In the genomic region with DNA sequence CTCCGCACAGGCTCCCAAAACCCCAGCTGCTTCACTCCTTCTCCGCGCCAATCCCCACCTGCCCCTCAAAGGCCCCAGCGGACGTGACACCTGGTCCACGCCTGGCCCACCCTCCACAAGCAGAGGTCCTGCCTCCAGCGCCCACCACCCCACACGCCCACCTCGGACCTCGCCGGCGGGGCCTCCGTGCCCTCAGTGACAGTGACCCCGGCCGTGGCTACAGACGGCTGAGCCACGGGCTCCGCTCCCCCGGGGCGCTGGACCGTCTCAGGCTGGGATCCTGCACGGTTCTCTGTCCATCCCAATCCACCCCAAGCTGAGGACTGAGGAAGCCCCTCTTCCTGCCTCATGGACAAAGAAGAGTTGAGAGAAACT, we compare ENCODE assay signal across 12 cellular contexts. TPM values are rescaled to one million over a fixed set of nuclear protein-coding genes. Genes with fewer than 3 reads are reported as not detected.
DNase-seq lines count a peak whose midpoint lies in the region; ATAC-seq, FAIRE-seq and TF ChIP-seq lines count a peak whose summit lies in the region.
"Had no signal": no experiment of that assay in that cellular context is flagged by ENCODE, and none has a peak within 500 bp of the region (broad histone marks: within the 10 kb centered on the region; RNA-seq: fewer than 3 reads in every experiment).

No MANE protein-coding gene starts in this region.

- peaks cover 20% of the 10 kb centered on the region for H3K79me2 ChIP-seq in HepG2 (ENCODE audit: insufficient read depth, low read length)
- peaks cover 72% of the 10 kb centered on the region for H3K79me2 ChIP-seq in smooth muscle cell (ENCODE audit: low read depth)

- no peak overlapping the region for H2AFZ ChIP-seq in HepG2 (ENCODE audit: low read length)
- no peak overlapping the region for H2AFZ ChIP-seq in smooth muscle cell (ENCODE audit: low read depth)

- no peaks in the 10 kb centered on the region for H3K9me3 Mint-ChIP-seq in activated CD4-positive, alpha-beta T cell treated with anti-CD3 and anti-CD28 coated beads for 36 hours (ENCODE audit: low read depth)

- ATAC-seq in HepG2 (peak; percentile 5), HG02852 (IDR thresholded peaks at IDR 0.05; ENCODE audit: unreplicated experiment) (no peak)
- ATAC-seq in activated CD4-positive, alpha-beta T cell treated with anti-CD3 and anti-CD28 coated beads for 36 hours = no peak

- CTCF ChIA-PET in RWPE1 (lab: Yijun Ruan, JAX) (interaction anchor here (0.7 kb wide), 2 partner anchors 24 to 127 kb away, joined by 3 to 5 read pairs; no protein-coding TSS in a partner anchor), HepG2 (lab: Yijun Ruan, JAX; ENCODE audit: low intra/inter-chr PET ratio, low total read pairs) (interaction anchor here (0.7 to 1.7 kb wide), 3 partner anchors 24 to 98 kb away, joined by 4 to 12 read pairs (median 4); partner anchors contain the start of genes GALNS and TRAPPC2L)
- CTCF ChIA-PET in activated CD4-positive, alpha-beta T cell treated with anti-CD3 and anti-CD28 coated beads for 36 hours (lab: Charles Lee) = interaction anchor here (0.8 to 2.0 kb wide), 3 partner anchors 15 to 24 kb away, joined by 3 to 6 read pairs (median 3); no protein-coding TSS in a partner anchor

- TF ChIP-seq CTCF in RWPE1 (conservative IDR thresholded peaks at IDR 0.05; ENCODE audit: low read depth) (no peak), HepG2 (CRISPR knock-in tag; IDR thresholded peaks at IDR 0.05) (no peak; the same call in 1 of the 2 replicates), smooth muscle cell (IDR thresholded peaks at IDR 0.05; ENCODE audit: borderline replicate concordance, insufficient read depth, poor library complexity, severe bottlenecking) (no peak)

- no peak for FAIRE-seq in HepG2 (lab: Jason Lieb, UNC)

- 18% methylated on average over 12 of the region's 22 CpGs for WGBS in HepG2 (ENCODE audit: low lambda C conversion rate)
- WGBS in smooth muscle cell (ENCODE audit: low lambda C conversion rate) = 92% methylated on average over 19 of the region's 22 CpGs

- H3K27ac ChIP-seq in BLaER1 treated with 17β-estradiol and CSF1 and Interleukin-3, amounts not matched to agents 10 nM and 100 nM = peak overlapping the region in 3 of 11 experiments; percentile 25 to 45 (median 40); a peak in 3 of 22 replicates
- H3K27ac ChIP-seq in RWPE1 (peak overlapping the region; percentile 79; the same call in 1 of the 2 replicates), HepG2 (ENCODE audit: extremely low read length, insufficient read depth, low read length) (peak overlapping the region; percentile 61), smooth muscle cell (ENCODE audit: low read depth) (no peak overlapping the region)

- no peak for TF ChIP-seq POLR2A in HepG2 (IDR thresholded peaks at IDR 0.05; ENCODE audit: insufficient read depth in 1 of 2, low read depth in 2 of 2, low read length in 2 of 2)

- H3K4me2 ChIP-seq in BLaER1 treated with 17β-estradiol and CSF1 and Interleukin-3, amounts not matched to agents 10 nM and 100 nM = peak overlapping the region; percentile 43 to 81 (median 67)
- H3K4me2 ChIP-seq in HepG2 (ENCODE audit: low read depth, low read length) = peak overlapping the region; percentile 73
- peak overlapping the region; percentile 45 for H3K4me2 ChIP-seq in smooth muscle cell

- H3K4me3 ChIP-seq in BLaER1 treated with 17β-estradiol and CSF1 and Interleukin-3, amounts not matched to agents 10 nM and 100 nM = no peak overlapping the region
- peak overlapping the region; percentile 39 to 68 (median 43) for H3K4me3 ChIP-seq in HepG2 (replicated peaks in 1 of 3; ENCODE audit: insufficient read depth in 1 of 3, low read depth in 2 of 3, low read length in 3 of 3)
- H3K4me3 ChIP-seq in smooth muscle cell = no peak overlapping the region

- H4K20me1 ChIP-seq in BLaER1 treated with 17β-estradiol and CSF1 and Interleukin-3, amounts not matched to agents 10 nM and 100 nM = peaks cover 95 to 100% (median 99%) of the 10 kb centered on the region in 11 experiments
- peaks cover 24% of the 10 kb centered on the region for H4K20me1 ChIP-seq in HepG2 (ENCODE audit: insufficient read depth, low read length)
- peaks cover 98% of the 10 kb centered on the region for H4K20me1 ChIP-seq in smooth muscle cell (ENCODE audit: low read depth)

- H3K27ac Mint-ChIP-seq in activated CD4-positive, alpha-beta T cell treated with anti-CD3 and anti-CD28 coated beads for 36 hours = no peak overlapping the region

- DNase-seq in RWPE1 (ENCODE audit: low spot score) = no peak
- no peak for DNase-seq in HepG2 (ENCODE audit: low spot score)
- no peak for DNase-seq in smooth muscle cell (lab: John Stamatoyannopoulos, UW; ENCODE audit: unreplicated experiment)
- DNase-seq in activated CD8-positive, alpha-beta memory T cell treated with anti-CD3 and anti-CD28 coated beads, Interleukin-2, amount 50 U/mL, for 48 hours = no peak
- DNase-seq in activated CD4-positive, alpha-beta T cell treated with anti-CD3 and anti-CD28 coated beads for 36 hours = no peak
- DNase-seq in occipital lobe (lab: John Stamatoyannopoulos, UW) = no peak
- DNase-seq: NCI-H1694 treated with DMSO at 0.1 percent for 48 hours, NCI-H510A, OCI-M1 had no signal

- no peak overlapping the region for H3K4me3 Mint-ChIP-seq in activated CD4-positive, alpha-beta T cell treated with anti-CD3 and anti-CD28 coated beads for 36 hours

- H3K36me3 Mint-ChIP-seq in activated CD4-positive, alpha-beta T cell treated with anti-CD3 and anti-CD28 coated beads for 36 hours (ENCODE audit: low read depth) = no peaks in the 10 kb centered on the region

- no TSS peak for BruUV-seq in HepG2 (replicated peaks; lab: Mats Ljungman, UMichigan)

- H3K9ac ChIP-seq in BLaER1 treated with 17β-estradiol and CSF1 and Interleukin-3, amounts not matched to agents 10 nM and 100 nM = peak overlapping the region in 7 of 11 experiments; percentile 5 to 47 (median 26); a peak in 8 of 22 replicates
- H3K9ac ChIP-seq in HepG2 (ENCODE audit: insufficient read depth, low read depth, low read length) (peak overlapping the region; percentile 53), smooth muscle cell (ENCODE audit: low read depth) (no peak overlapping the region)

- H3K36me3 ChIP-seq in BLaER1 treated with 17β-estradiol and CSF1 and Interleukin-3, amounts not matched to agents 10 nM and 100 nM = peaks cover 6 to 68% (median 28%) of the 10 kb centered on the region in 11 experiments; a peak in 20 of 22 replicates
- H3K36me3 ChIP-seq in HepG2 (replicated peaks in 1 of 2; ENCODE audit: control insufficient read depth in 1 of 2, insufficient read depth in 2 of 2, low read length in 2 of 2) (peaks cover 0 to 2% of the 10 kb centered on the region in 2 experiments; a peak in 1 of 5 replicates), smooth muscle cell (ENCODE audit: low read depth) (no peaks in the 10 kb centered on the region)
- H3K36me3 ChIP-seq: WERI-Rb-1 had no signal

- intact Hi-C loops in HepG2 (cut with micrococcal nuclease; ENCODE audit: unreplicated experiment) = loop anchor here (1.0 to 5.0 kb wide), 3 partner anchors 27 to 97 kb away; partner anchors contain the start of genes APRT, GALNS and TRAPPC2L
- intact Hi-C loops in activated CD4-positive, alpha-beta T cell treated with anti-CD3 and anti-CD28 coated beads for 36 hours (cut with DNase I, micrococcal nuclease) = loop anchor here in 1 of 2 experiments (1.0 kb wide), 1 partner anchor 17 kb away; no protein-coding TSS in a partner anchor

- no peak for TF ChIP-seq RAD21 in HepG2 (CRISPR knock-in tag; IDR thresholded peaks at IDR 0.05)

- peaks cover 11% of the 10 kb centered on the region for H3K4me1 Mint-ChIP-seq in activated CD4-positive, alpha-beta T cell treated with anti-CD3 and anti-CD28 coated beads for 36 hours

- no peaks in the 10 kb centered on the region for H3K27me3 ChIP-seq in BLaER1 treated with 17β-estradiol and CSF1 and Interleukin-3, amounts not matched to agents 10 nM and 100 nM
- H3K27me3 ChIP-seq in HepG2 (ENCODE audit: control insufficient read depth in 1 of 2, insufficient read depth in 2 of 2, low read length in 2 of 2) = no peaks in the 10 kb centered on the region
- no peaks in the 10 kb centered on the region for H3K27me3 ChIP-seq in smooth muscle cell (ENCODE audit: low read depth)

- peaks cover 58 to 98% (median 85%) of the 10 kb centered on the region in 10 experiments for H3K4me1 ChIP-seq in BLaER1 treated with 17β-estradiol and CSF1 and Interleukin-3, amounts not matched to agents 10 nM and 100 nM
- peaks cover 65% of the 10 kb centered on the region for H3K4me1 ChIP-seq in HepG2 (ENCODE audit: insufficient read depth, low read length)
- H3K4me1 ChIP-seq in smooth muscle cell (ENCODE audit: low read depth) = peaks cover 23% of the 10 kb centered on the region

- H3F3A ChIP-seq in smooth muscle cell (ENCODE audit: low read depth) = no peaks in the 10 kb centered on the region

- peaks cover 0 to 5% (median 0%) of the 10 kb centered on the region in 11 experiments; a peak in 2 of 22 replicates for H3K9me3 ChIP-seq in BLaER1 treated with 17β-estradiol and CSF1 and Interleukin-3, amounts not matched to agents 10 nM and 100 nM (replicated peaks in 1 of 11)
- no peaks in the 10 kb centered on the region for H3K9me3 ChIP-seq in HepG2 (ENCODE audit: low read length)
- H3K9me3 ChIP-seq in smooth muscle cell (replicated peaks; ENCODE audit: low read depth) = no peaks in the 10 kb centered on the region

- TF ChIP-seq EP300 in HepG2 (IDR thresholded peaks at IDR 0.05; ENCODE audit: low read depth in 2 of 2, low read length in 2 of 2) (no peak), HepG2 (CRISPR knock-in tag; IDR thresholded peaks at IDR 0.05; ENCODE audit: borderline replicate concordance) (no peak)

- POLR2A ChIA-PET in RWPE1 (lab: Yijun Ruan, JAX; ENCODE audit: low non-redundant PET) = interaction anchor here (0.5 kb wide), 1 partner anchor 186 kb away, joined by 3 read pairs; no protein-coding TSS in a partner anchor
- POLR2A ChIA-PET in HepG2 (lab: Yijun Ruan, JAX) = interaction anchor here (0.8 to 2.9 kb wide), 11 partner anchors 11 to 433 kb away, joined by 3 to 36 read pairs (median 4); partner anchors contain the start of genes APRT and PIEZO1
- POLR2A ChIA-PET in activated CD4-positive, alpha-beta T cell treated with anti-CD3 and anti-CD28 coated beads for 36 hours (lab: Charles Lee) = no interaction called here

- in situ Hi-C loops in HepG2 (cut with HindIII; ENCODE audit: extremely low pct_ligation_motif_present, low pct_unique_long_range_greater_than_20kb) = loop anchor here (5.0 kb wide), 3 partner anchors 42 to 407 kb away; partner anchors contain the start of genes CDT1, GALNS and TRAPPC2L

- H3K27me3 Mint-ChIP-seq in activated CD4-positive, alpha-beta T cell treated with anti-CD3 and anti-CD28 coated beads for 36 hours = no peaks in the 10 kb centered on the region

RNA-seq across cellular contexts. Expression of gene PIEZO1, which starts 25.1 kb away (rescaled TPM):
- total RNA-seq in HepG2 (2016; rRNA removed; fragmentation: Illumina TruSeq; extraction: Trizol) (32.5 and 85.0 TPM in 2 replicates), smooth muscle cell (59.2 and 62.1 TPM in 2 replicates), occipital lobe (4.8 TPM)
- 42.1 and 42.4 TPM in 2 replicates for total RNA-seq in HepG2 (2016; cell fraction: cytosol; rRNA removed; fragmentation: Illumina TruSeq; extraction: Trizol; ENCODE audit: low read depth)
- 27.7 and 89.8 TPM in 2 replicates for total RNA-seq in HepG2 (2016; cell fraction: insoluble cytoplasmic fraction; rRNA removed; fragmentation: Illumina TruSeq; extraction: Trizol)
- total RNA-seq in HepG2 (2016; cell fraction: membrane; rRNA removed; fragmentation: Illumina TruSeq; extraction: Trizol) = 37.0 TPM in 2 replicates
- 117 and 146 TPM in 2 replicates for total RNA-seq in HepG2 (2016; cell fraction: nucleus; rRNA removed; fragmentation: Illumina TruSeq; extraction: Trizol)
- polyA plus RNA-seq in HepG2 (2011; rRNA removed) (67.9 and 93.5 TPM in 2 replicates), smooth muscle cell (70.9 and 107 TPM in 2 replicates)
- 42.8 and 69.2 TPM in 2 replicates for polyA plus RNA-seq in HepG2 (2011; cell fraction: cytosol; rRNA removed)
- 643 and 860 TPM in 2 replicates for polyA plus RNA-seq in HepG2 (2011; cell fraction: nucleus; rRNA removed)
- polyA plus RNA-seq in HepG2 (2012) = 52.4 and 78.3 TPM in 2 replicates
- 12.7 and 13.6 TPM in 2 replicates for polyA plus RNA-seq in HepG2 (2016; cell fraction: cytosol; fragmentation: Illumina TruSeq; extraction: Trizol; ENCODE audit: low read depth)
- 33.4 and 36.7 TPM in 2 replicates for polyA plus RNA-seq in HepG2 (2016; cell fraction: insoluble cytoplasmic fraction; fragmentation: Illumina TruSeq; extraction: Trizol; ENCODE audit: low read depth)
- 20.6 and 22.7 TPM in 2 replicates for polyA plus RNA-seq in HepG2 (2016; cell fraction: membrane; fragmentation: Illumina TruSeq; extraction: Trizol; ENCODE audit: low read depth)
- 296 and 336 TPM in 2 replicates for polyA plus RNA-seq in HepG2 (2016; cell fraction: nucleus; fragmentation: Illumina TruSeq; extraction: Trizol; ENCODE audit: insufficient read depth, low read depth)
- polyA minus RNA-seq in HepG2 (2011; rRNA and poly(A)+ RNA removed; ENCODE audit: low replicate concordance) = 101 and 184 TPM in 2 replicates
- polyA minus RNA-seq in HepG2 (2011; cell fraction: cytosol; rRNA and poly(A)+ RNA removed) = 44.8 and 52.9 TPM in 2 replicates
- 89.5 and 109 TPM in 2 replicates for polyA minus RNA-seq in HepG2 (2011; cell fraction: nucleus; rRNA and poly(A)+ RNA removed)
- total RNA-seq in activated CD4-positive, alpha-beta T cell treated with anti-CD3 and anti-CD28 coated beads for 36 hours = 100 to 1,000 TPM; 105 to 126 TPM

RNA-seq across cellular contexts. Expression of gene CDT1, which starts 43.6 kb away (rescaled TPM):
- total RNA-seq in HepG2 (2016; rRNA removed; fragmentation: Illumina TruSeq; extraction: Trizol) (16.5 and 23.1 TPM in 2 replicates), smooth muscle cell (2.1 and 5.3 TPM in 2 replicates), occipital lobe (1.6 TPM)
- 14.3 and 18.2 TPM in 2 replicates for total RNA-seq in HepG2 (2016; cell fraction: cytosol; rRNA removed; fragmentation: Illumina TruSeq; extraction: Trizol; ENCODE audit: low read depth)
- total RNA-seq in HepG2 (2016; cell fraction: insoluble cytoplasmic fraction; rRNA removed; fragmentation: Illumina TruSeq; extraction: Trizol) = 15.0 and 21.7 TPM in 2 replicates
- 30.9 and 31.0 TPM in 2 replicates for total RNA-seq in HepG2 (2016; cell fraction: membrane; rRNA removed; fragmentation: Illumina TruSeq; extraction: Trizol)
- 12.6 and 18.8 TPM in 2 replicates for total RNA-seq in HepG2 (2016; cell fraction: nucleus; rRNA removed; fragmentation: Illumina TruSeq; extraction: Trizol)
- polyA plus RNA-seq in HepG2 (2011; rRNA removed) (17.9 and 23.8 TPM in 2 replicates), smooth muscle cell (9.0 and 13.3 TPM in 2 replicates)
- polyA plus RNA-seq in HepG2 (2011; cell fraction: cytosol; rRNA removed) = 15.0 and 37.3 TPM in 2 replicates
- 29.6 and 46.8 TPM in 2 replicates for polyA plus RNA-seq in HepG2 (2011; cell fraction: nucleus; rRNA removed)
- 13.5 and 17.6 TPM in 2 replicates for polyA plus RNA-seq in HepG2 (2012)
- 18.5 and 24.2 TPM in 2 replicates for polyA plus RNA-seq in HepG2 (2016; cell fraction: cytosol; fragmentation: Illumina TruSeq; extraction: Trizol; ENCODE audit: low read depth)
- 22.4 and 29.0 TPM in 2 replicates for polyA plus RNA-seq in HepG2 (2016; cell fraction: insoluble cytoplasmic fraction; fragmentation: Illumina TruSeq; extraction: Trizol; ENCODE audit: low read depth)
- 25.4 and 37.1 TPM in 2 replicates for polyA plus RNA-seq in HepG2 (2016; cell fraction: membrane; fragmentation: Illumina TruSeq; extraction: Trizol; ENCODE audit: low read depth)
- 34.6 and 39.8 TPM in 2 replicates for polyA plus RNA-seq in HepG2 (2016; cell fraction: nucleus; fragmentation: Illumina TruSeq; extraction: Trizol; ENCODE audit: insufficient read depth, low read depth)
- 25.0 and 71.0 TPM in 2 replicates for polyA minus RNA-seq in HepG2 (2011; rRNA and poly(A)+ RNA removed; ENCODE audit: low replicate concordance)
- polyA minus RNA-seq in HepG2 (2011; cell fraction: cytosol; rRNA and poly(A)+ RNA removed) = 28.6 and 52.8 TPM in 2 replicates
- 6.7 and 8.8 TPM in 2 replicates for polyA minus RNA-seq in HepG2 (2011; cell fraction: nucleus; rRNA and poly(A)+ RNA removed)
- 100 to 1,000 TPM; 136 to 182 TPM for total RNA-seq in activated CD4-positive, alpha-beta T cell treated with anti-CD3 and anti-CD28 coated beads for 36 hours

RNA-seq across cellular contexts. Expression of gene APRT, which starts 51.8 kb away (rescaled TPM):
- total RNA-seq in HepG2 (2016; rRNA removed; fragmentation: Illumina TruSeq; extraction: Trizol) = 242 and 274 TPM in 2 replicates
- total RNA-seq in HepG2 (2016; cell fraction: cytosol; rRNA removed; fragmentation: Illumina TruSeq; extraction: Trizol; ENCODE audit: low read depth) = 163 and 167 TPM in 2 replicates
- total RNA-seq in HepG2 (2016; cell fraction: insoluble cytoplasmic fraction; rRNA removed; fragmentation: Illumina TruSeq; extraction: Trizol) = 238 and 275 TPM in 2 replicates
- 188 and 208 TPM in 2 replicates for total RNA-seq in HepG2 (2016; cell fraction: membrane; rRNA removed; fragmentation: Illumina TruSeq; extraction: Trizol)
- total RNA-seq in HepG2 (2016; cell fraction: nucleus; rRNA removed; fragmentation: Illumina TruSeq; extraction: Trizol) = 99.7 and 110 TPM in 2 replicates
- polyA plus RNA-seq in HepG2 (2011; rRNA removed) = 155 and 210 TPM in 2 replicates
- 94.2 and 153 TPM in 2 replicates for polyA plus RNA-seq in HepG2 (2011; cell fraction: cytosol; rRNA removed)
- polyA plus RNA-seq in HepG2 (2011; cell fraction: nucleus; rRNA removed) = 101 and 126 TPM in 2 replicates
- polyA plus RNA-seq in HepG2 (2012) = 136 and 175 TPM in 2 replicates
- polyA plus RNA-seq in HepG2 (2016; cell fraction: cytosol; fragmentation: Illumina TruSeq; extraction: Trizol; ENCODE audit: low read depth) = 172 and 184 TPM in 2 replicates
- polyA plus RNA-seq in HepG2 (2016; cell fraction: insoluble cytoplasmic fraction; fragmentation: Illumina TruSeq; extraction: Trizol; ENCODE audit: low read depth) = 339 and 349 TPM in 2 replicates
- polyA plus RNA-seq in HepG2 (2016; cell fraction: membrane; fragmentation: Illumina TruSeq; extraction: Trizol; ENCODE audit: low read depth) = 196 and 203 TPM in 2 replicates
- polyA plus RNA-seq in HepG2 (2016; cell fraction: nucleus; fragmentation: Illumina TruSeq; extraction: Trizol; ENCODE audit: insufficient read depth, low read depth) = 192 and 201 TPM in 2 replicates
- 83.2 and 86.7 TPM in 2 replicates for polyA minus RNA-seq in HepG2 (2011; rRNA and poly(A)+ RNA removed; ENCODE audit: low replicate concordance)
- polyA minus RNA-seq in HepG2 (2011; cell fraction: cytosol; rRNA and poly(A)+ RNA removed) = 75.3 and 84.8 TPM in 2 replicates
- 35.7 and 49.8 TPM in 2 replicates for polyA minus RNA-seq in HepG2 (2011; cell fraction: nucleus; rRNA and poly(A)+ RNA removed)
- total RNA-seq in smooth muscle cell = 72.5 and 143 TPM in 2 replicates
- 200 and 216 TPM in 2 replicates for polyA plus RNA-seq in smooth muscle cell
- 100 to 1,000 TPM; 105 to 179 TPM for total RNA-seq in activated CD4-positive, alpha-beta T cell treated with anti-CD3 and anti-CD28 coated beads for 36 hours
- total RNA-seq in occipital lobe = 12.0 TPM

RNA-seq across cellular contexts. Expression of gene CTU2, which starts 53.7 kb away (rescaled TPM):
- total RNA-seq in HepG2 (2016; rRNA removed; fragmentation: Illumina TruSeq; extraction: Trizol) = 21.9 TPM in 2 replicates
- total RNA-seq in HepG2 (2016; cell fraction: cytosol; rRNA removed; fragmentation: Illumina TruSeq; extraction: Trizol; ENCODE audit: low read depth) = 11.4 and 12.8 TPM in 2 replicates
- 16.8 and 22.4 TPM in 2 replicates for total RNA-seq in HepG2 (2016; cell fraction: insoluble cytoplasmic fraction; rRNA removed; fragmentation: Illumina TruSeq; extraction: Trizol)
- 13.8 and 15.9 TPM in 2 replicates for total RNA-seq in HepG2 (2016; cell fraction: membrane; rRNA removed; fragmentation: Illumina TruSeq; extraction: Trizol)
- 16.7 and 17.2 TPM in 2 replicates for total RNA-seq in HepG2 (2016; cell fraction: nucleus; rRNA removed; fragmentation: Illumina TruSeq; extraction: Trizol)
- 13.3 and 18.5 TPM in 2 replicates for polyA plus RNA-seq in HepG2 (2011; rRNA removed)
- 11.8 and 19.4 TPM in 2 replicates for polyA plus RNA-seq in HepG2 (2011; cell fraction: cytosol; rRNA removed)
- 63.3 and 73.6 TPM in 2 replicates for polyA plus RNA-seq in HepG2 (2011; cell fraction: nucleus; rRNA removed)
- 11.6 and 15.1 TPM in 2 replicates for polyA plus RNA-seq in HepG2 (2012)
- 12.4 and 16.5 TPM in 2 replicates for polyA plus RNA-seq in HepG2 (2016; cell fraction: cytosol; fragmentation: Illumina TruSeq; extraction: Trizol; ENCODE audit: low read depth)
- polyA plus RNA-seq in HepG2 (2016; cell fraction: insoluble cytoplasmic fraction; fragmentation: Illumina TruSeq; extraction: Trizol; ENCODE audit: low read depth) = 20.9 and 22.4 TPM in 2 replicates
- polyA plus RNA-seq in HepG2 (2016; cell fraction: membrane; fragmentation: Illumina TruSeq; extraction: Trizol; ENCODE audit: low read depth) = 13.3 and 14.9 TPM in 2 replicates
- 39.4 and 44.9 TPM in 2 replicates for polyA plus RNA-seq in HepG2 (2016; cell fraction: nucleus; fragmentation: Illumina TruSeq; extraction: Trizol; ENCODE audit: insufficient read depth, low read depth)
- polyA minus RNA-seq in HepG2 (2011; rRNA and poly(A)+ RNA removed; ENCODE audit: low replicate concordance) = 23.1 and 25.7 TPM in 2 replicates
- polyA minus RNA-seq in HepG2 (2011; cell fraction: cytosol; rRNA and poly(A)+ RNA removed) = 15.2 and 18.6 TPM in 2 replicates
- 19.3 and 20.7 TPM in 2 replicates for polyA minus RNA-seq in HepG2 (2011; cell fraction: nucleus; rRNA and poly(A)+ RNA removed)
- total RNA-seq in smooth muscle cell = 5.8 and 6.6 TPM in 2 replicates
- 16.4 and 21.3 TPM in 2 replicates for polyA plus RNA-seq in smooth muscle cell
- total RNA-seq in activated CD4-positive, alpha-beta T cell treated with anti-CD3 and anti-CD28 coated beads for 36 hours = 10 to 100 TPM; 29.6 to 36.2 TPM
- 15.9 TPM for total RNA-seq in occipital lobe

RNA-seq across cellular contexts. Expression of gene RNF166, which starts 53.8 kb away (rescaled TPM):
- total RNA-seq in HepG2 (2016; rRNA removed; fragmentation: Illumina TruSeq; extraction: Trizol) (15.1 and 23.0 TPM in 2 replicates), smooth muscle cell (6.5 and 10.1 TPM in 2 replicates), occipital lobe (10.9 TPM)
- total RNA-seq in HepG2 (2016; cell fraction: cytosol; rRNA removed; fragmentation: Illumina TruSeq; extraction: Trizol; ENCODE audit: low read depth) = 36.0 and 37.2 TPM in 2 replicates
- 17.3 and 23.3 TPM in 2 replicates for total RNA-seq in HepG2 (2016; cell fraction: insoluble cytoplasmic fraction; rRNA removed; fragmentation: Illumina TruSeq; extraction: Trizol)
- 41.6 and 45.9 TPM in 2 replicates for total RNA-seq in HepG2 (2016; cell fraction: membrane; rRNA removed; fragmentation: Illumina TruSeq; extraction: Trizol)
- 14.0 and 14.1 TPM in 2 replicates for total RNA-seq in HepG2 (2016; cell fraction: nucleus; rRNA removed; fragmentation: Illumina TruSeq; extraction: Trizol)
- polyA plus RNA-seq in HepG2 (2011; rRNA removed) (21.4 and 26.2 TPM in 2 replicates), smooth muscle cell (16.2 and 17.3 TPM in 2 replicates)
- polyA plus RNA-seq in HepG2 (2011; cell fraction: cytosol; rRNA removed) = 14.8 and 24.4 TPM in 2 replicates
- polyA plus RNA-seq in HepG2 (2011; cell fraction: nucleus; rRNA removed) = 83.8 and 91.3 TPM in 2 replicates
- polyA plus RNA-seq in HepG2 (2012) = 12.2 and 16.1 TPM in 2 replicates
- 22.9 and 25.4 TPM in 2 replicates for polyA plus RNA-seq in HepG2 (2016; cell fraction: cytosol; fragmentation: Illumina TruSeq; extraction: Trizol; ENCODE audit: low read depth)
- polyA plus RNA-seq in HepG2 (2016; cell fraction: insoluble cytoplasmic fraction; fragmentation: Illumina TruSeq; extraction: Trizol; ENCODE audit: low read depth) = 19.2 and 20.2 TPM in 2 replicates
- 32.0 and 34.1 TPM in 2 replicates for polyA plus RNA-seq in HepG2 (2016; cell fraction: membrane; fragmentation: Illumina TruSeq; extraction: Trizol; ENCODE audit: low read depth)
- 36.7 and 43.4 TPM in 2 replicates for polyA plus RNA-seq in HepG2 (2016; cell fraction: nucleus; fragmentation: Illumina TruSeq; extraction: Trizol; ENCODE audit: insufficient read depth, low read depth)
- 11.5 and 25.6 TPM in 2 replicates for polyA minus RNA-seq in HepG2 (2011; rRNA and poly(A)+ RNA removed; ENCODE audit: low replicate concordance)
- 12.9 and 17.8 TPM in 2 replicates for polyA minus RNA-seq in HepG2 (2011; cell fraction: cytosol; rRNA and poly(A)+ RNA removed)
- 14.2 and 18.7 TPM in 2 replicates for polyA minus RNA-seq in HepG2 (2011; cell fraction: nucleus; rRNA and poly(A)+ RNA removed)
- total RNA-seq in activated CD4-positive, alpha-beta T cell treated with anti-CD3 and anti-CD28 coated beads for 36 hours = 10 to 100 TPM; 44.0 to 49.7 TPM

Comparison
In these comparisons a context has a peak if more than half of its experiments do, and no peak if none do; other contexts are left out.
1. H3K4me3 ChIP-seq: peak in HepG2 (3 of 3); none in BLaER1 treated with 17β-estradiol and CSF1 and Interleukin-3, amounts not matched to agents 10 nM and 100 nM (0 of 10) and smooth muscle cell (single experiment).
2. Peak in every context shown above with its lines, with median percentiles within 50 percentile points of each other: H3K4me2 ChIP-seq.